9 cellular contexts compared by ENCODE assay signal in the genomic region with DNA sequence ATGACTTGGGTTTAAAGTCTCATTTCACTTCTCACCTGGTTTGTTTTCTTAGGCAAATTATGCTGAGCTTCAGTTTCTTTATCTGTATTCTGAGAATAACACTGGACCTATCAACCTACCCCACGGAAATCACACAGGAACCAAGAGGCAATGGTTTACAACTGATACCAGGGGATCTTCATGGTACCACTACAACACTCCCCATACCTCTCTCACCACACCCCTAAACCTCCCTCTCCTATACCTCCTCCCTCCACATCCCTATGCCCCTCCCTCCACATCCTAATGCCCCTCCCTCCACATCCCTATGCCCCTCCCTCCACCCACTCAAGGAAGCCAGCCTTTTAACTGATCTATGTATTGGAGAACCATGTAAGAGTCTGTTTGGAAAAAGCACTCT. TPM values are rescaled to one million over a fixed set of nuclear protein-coding genes. Genes with fewer than 3 reads are reported as not detected.
DNase-seq lines count a peak whose midpoint lies in the region; ATAC-seq lines count a peak whose summit lies in the region.
"Had no signal": no experiment of that assay in that cellular context is flagged by ENCODE, and none has a peak within 500 bp of the region (broad histone marks: within the 10 kb centered on the region; RNA-seq: fewer than 3 reads in every experiment).

No MANE protein-coding gene starts in this region.

- no peak overlapping the region for H3K27ac Mint-ChIP-seq in activated T-helper 17 cell treated with anti-CD3 and anti-CD28 coated beads, Interleukin-2, amount 50 U/mL, for 72 hours
- H3K27ac Mint-ChIP-seq: progenitor cell of endocrine pancreas had no signal

- H3K4me3 Mint-ChIP-seq in activated T-helper 17 cell treated with anti-CD3 and anti-CD28 coated beads, Interleukin-2, amount 50 U/mL, for 72 hours = no peak overlapping the region

- no peaks in the 10 kb centered on the region for H3K27me3 Mint-ChIP-seq in activated T-helper 17 cell treated with anti-CD3 and anti-CD28 coated beads, Interleukin-2, amount 50 U/mL, for 72 hours
- H3K27me3 Mint-ChIP-seq: progenitor cell of endocrine pancreas had no signal

- no peaks in the 10 kb centered on the region for H3K9me3 Mint-ChIP-seq in activated T-helper 17 cell treated with anti-CD3 and anti-CD28 coated beads, Interleukin-2, amount 50 U/mL, for 72 hours

- peaks cover 89% of the 10 kb centered on the region for H3K36me3 Mint-ChIP-seq in activated T-helper 17 cell treated with anti-CD3 and anti-CD28 coated beads, Interleukin-2, amount 50 U/mL, for 72 hours (ENCODE audit: low read depth)

- DNase-seq in anterior cingulate cortex (lab: John Stamatoyannopoulos, UW) (no peak), Right ventricle myocardium inferior (ENCODE audit: missing footprints) (no peak), NCI-H2107 (lab: John Stamatoyannopoulos, UW) (no peak)

- intact Hi-C loops in Right ventricle myocardium inferior (cut with DNase I) = loop anchor here (10.0 kb wide), 1 partner anchor 287 kb away; a partner anchor contains a TSS

- ATAC-seq in GM18517 (IDR thresholded peaks at IDR 0.05; ENCODE audit: unreplicated experiment) (peak; percentile 78), GM21423 (IDR thresholded peaks at IDR 0.05; ENCODE audit: unreplicated experiment) (peak; percentile 83), HG03342 (IDR thresholded peaks at IDR 0.05; ENCODE audit: unreplicated experiment) (peak; percentile 79), GM19455 (IDR thresholded peaks at IDR 0.05; ENCODE audit: unreplicated experiment) (no peak), Right ventricle myocardium inferior (no peak)
- peak; percentile 62 for ATAC-seq in activated T-helper 17 cell treated with anti-CD3 and anti-CD28 coated beads, Interleukin-2, amount 50 U/mL, for 72 hours (replicated peaks)

- peaks cover 17% of the 10 kb centered on the region for H3K4me1 Mint-ChIP-seq in activated T-helper 17 cell treated with anti-CD3 and anti-CD28 coated beads, Interleukin-2, amount 50 U/mL, for 72 hours

RNA-seq across cellular contexts. Expression of a gene that starts 9.9 kb away (rescaled TPM):
- total RNA-seq in activated T-helper 17 cell treated with anti-CD3 and anti-CD28 coated beads, Interleukin-2, amount 50 U/mL, for 72 hours = 10 to 100 TPM; 41.8 to 56.4 TPM
- total RNA-seq in Right ventricle myocardium inferior = 48.5 TPM

Comparison
In these comparisons a context has a peak if more than half of its experiments do, and no peak if none do; other contexts are left out.
1. ATAC-seq: peak in GM18517 (single experiment), GM21423 (single experiment), HG03342 (single experiment) and activated T-helper 17 cell treated with anti-CD3 and anti-CD28 coated beads, Interleukin-2, amount 50 U/mL, for 72 hours (single experiment); none in GM19455 (single experiment) and Right ventricle myocardium inferior (single experiment).